ENCODE assay signal across 1 cellular context in genomic region chr15:40893733-40894688, GRCh38.
A peak's percentile ranks its signal among the peaks of the same experiment; 100 is the strongest.
TF ChIP-seq lines count a peak whose summit lies in the region.

Gene VPS18, plus strand, starts transcription at chr15:40894450. Its CDS starts 319 bp downstream, at chr15:40894769.

TF ChIP-seq in HepG2, 621 proteins besides CTCF, POLR2A, EP300 and RAD21 (continued from another document and continues in another):
- TF ChIP-seq, protein P1, sequence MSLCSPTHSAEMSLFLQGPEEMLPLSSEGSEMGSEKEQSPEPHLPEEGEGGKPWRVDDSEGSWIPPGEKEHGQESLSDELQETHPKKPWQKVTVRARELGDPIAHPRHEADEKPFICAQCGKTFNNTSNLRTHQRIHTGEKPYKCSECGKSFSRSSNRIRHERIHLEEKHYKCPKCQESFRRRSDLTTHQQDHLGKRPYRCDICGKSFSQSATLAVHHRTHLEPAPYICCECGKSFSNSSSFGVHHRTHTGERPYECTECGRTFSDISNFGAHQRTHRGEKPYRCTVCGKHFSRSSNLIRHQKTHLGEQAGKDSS (CRISPR knock-in tag; IDR thresholded peaks at IDR 0.05; ENCODE audit: borderline replicate concordance, low read depth) = peak; percentile 56; the same call in 1 of the 2 replicates
- TF ChIP-seq SP5 (CRISPR knock-in tag; IDR thresholded peaks at IDR 0.05; ENCODE audit: borderline replicate concordance, low read depth) (peak; percentile 59; the same call in 1 of the 2 replicates), FOXC1 (CRISPR knock-in tag; IDR thresholded peaks at IDR 0.05; ENCODE audit: borderline replicate concordance) (peak; percentile 42; the same call in 1 of the 2 replicates), RAD51 (IDR thresholded peaks at IDR 0.05; ENCODE audit: borderline replicate concordance) (0 out of 2 replicates have a peak, but pooled peaks have one; percentile 47), NFYB (CRISPR knock-in tag; IDR thresholded peaks at IDR 0.05) (peak; percentile 44; the same call in 1 of the 2 replicates), ZNF451 (CRISPR knock-in tag; IDR thresholded peaks at IDR 0.05) (no peak), LCORL (IDR thresholded peaks at IDR 0.05) (no peak), LCORL (CRISPR knock-in tag; IDR thresholded peaks at IDR 0.05) (peak; percentile 92), KAT8 (CRISPR knock-in tag; IDR thresholded peaks at IDR 0.05) (peak; percentile 89), MYC (CRISPR knock-in tag; IDR thresholded peaks at IDR 0.05; ENCODE audit: borderline replicate concordance) (peak; percentile 93), ZNF775 (CRISPR knock-in tag; IDR thresholded peaks at IDR 0.05; ENCODE audit: borderline replicate concordance) (no peak), THAP8 (CRISPR knock-in tag; IDR thresholded peaks at IDR 0.05; ENCODE audit: borderline replicate concordance) (no peak), ZFP37 (CRISPR knock-in tag; IDR thresholded peaks at IDR 0.05; ENCODE audit: borderline replicate concordance) (no peak), NFYC (CRISPR knock-in tag; IDR thresholded peaks at IDR 0.05) (peak; percentile 47; the same call in 1 of the 2 replicates), TBX2 (CRISPR knock-in tag; IDR thresholded peaks at IDR 0.05; ENCODE audit: borderline replicate concordance) (peak; percentile 71; the same call in 1 of the 2 replicates), TCF12 (IDR thresholded peaks at IDR 0.05) (no peak), TCF12 (CRISPR knock-in tag; IDR thresholded peaks at IDR 0.05) (0 out of 2 replicates have a peak, but pooled peaks have one; percentile 4), NFKBIZ (CRISPR knock-in tag; IDR thresholded peaks at IDR 0.05) (no peak), HNF4A (CRISPR knock-in tag; IDR thresholded peaks at IDR 0.05) (0 out of 2 replicates have a peak, but pooled peaks have one; percentile 12), MAFK (conservative IDR thresholded peaks at IDR 0.05 in 1 of 2, IDR thresholded peaks at IDR 0.05 in 1 of 2; ENCODE audit: low read length in 2 of 2) (no peak), ZNF678 (CRISPR knock-in tag; IDR thresholded peaks at IDR 0.05) (no peak), SMAD3 (CRISPR knock-in tag; IDR thresholded peaks at IDR 0.05) (no peak), ZNF468 (CRISPR knock-in tag; IDR thresholded peaks at IDR 0.05) (peak; percentile 88; the same call in 1 of the 2 replicates), ZBTB20 (CRISPR knock-in tag; IDR thresholded peaks at IDR 0.05; ENCODE audit: borderline replicate concordance, low read depth) (0 out of 2 replicates have a peak, but pooled peaks have one; percentile 57), TOPORS (CRISPR knock-in tag; IDR thresholded peaks at IDR 0.05) (0 out of 2 replicates have a peak, but pooled peaks have one; percentile 72), ZC3H13 (CRISPR knock-in tag; IDR thresholded peaks at IDR 0.05) (0 out of 2 replicates have a peak, but pooled peaks have one; percentile 19), SOX6 (IDR thresholded peaks at IDR 0.05) (no peak), SOX6 (CRISPR knock-in tag; IDR thresholded peaks at IDR 0.05) (peak; percentile 53), ZNF557 (CRISPR knock-in tag; IDR thresholded peaks at IDR 0.05) (no peak), KDM5A (IDR thresholded peaks at IDR 0.05; ENCODE audit: borderline replicate concordance, low read length) (peak; percentile 81; the same call in 1 of the 2 replicates), SP4 (CRISPR knock-in tag; IDR thresholded peaks at IDR 0.05) (no peak; the same call in none of the 2 replicates), IKZF4 (CRISPR knock-in tag; IDR thresholded peaks at IDR 0.05; ENCODE audit: borderline replicate concordance, low read depth, not compliant biosample characterization) (no peak), ZNF10 (CRISPR knock-in tag; IDR thresholded peaks at IDR 0.05; ENCODE audit: borderline replicate concordance, low read depth) (no peak), PAXIP1 (CRISPR knock-in tag; conservative IDR thresholded peaks at IDR 0.05) (peak; percentile 46; the same call in 1 of the 2 replicates), THYN1 (CRISPR knock-in tag; IDR thresholded peaks at IDR 0.05; ENCODE audit: borderline replicate concordance, low read depth) (no peak), STAT5B (CRISPR knock-in tag; IDR thresholded peaks at IDR 0.05) (no peak), TRIM24 (CRISPR knock-in tag; IDR thresholded peaks at IDR 0.05) (no peak), TOE1 (CRISPR knock-in tag; IDR thresholded peaks at IDR 0.05) (no peak)
- TF ChIP-seq, protein P2, sequence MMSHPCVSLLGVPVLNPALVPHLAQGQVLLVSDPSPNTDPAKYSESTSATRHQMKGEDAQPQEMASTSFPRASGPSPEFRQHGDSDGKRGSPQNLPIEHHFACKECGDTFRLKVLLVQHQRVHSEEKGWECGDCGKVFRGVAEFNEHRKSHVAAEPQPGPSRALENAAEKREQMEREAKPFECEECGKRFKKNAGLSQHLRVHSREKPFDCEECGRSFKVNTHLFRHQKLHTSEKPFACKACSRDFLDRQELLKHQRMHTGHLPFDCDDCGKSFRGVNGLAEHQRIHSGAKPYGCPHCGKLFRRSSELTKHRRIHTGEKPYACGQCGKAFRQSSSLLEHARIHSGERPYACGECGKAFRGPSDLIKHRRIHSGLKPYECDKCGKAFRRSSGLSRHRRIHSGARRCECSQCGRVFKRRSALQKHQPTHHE (CRISPR knock-in tag; IDR thresholded peaks at IDR 0.05; ENCODE audit: borderline replicate concordance) = 0 out of 2 replicates have a peak, but pooled peaks have one; percentile 40
- TF ChIP-seq, protein P3, sequence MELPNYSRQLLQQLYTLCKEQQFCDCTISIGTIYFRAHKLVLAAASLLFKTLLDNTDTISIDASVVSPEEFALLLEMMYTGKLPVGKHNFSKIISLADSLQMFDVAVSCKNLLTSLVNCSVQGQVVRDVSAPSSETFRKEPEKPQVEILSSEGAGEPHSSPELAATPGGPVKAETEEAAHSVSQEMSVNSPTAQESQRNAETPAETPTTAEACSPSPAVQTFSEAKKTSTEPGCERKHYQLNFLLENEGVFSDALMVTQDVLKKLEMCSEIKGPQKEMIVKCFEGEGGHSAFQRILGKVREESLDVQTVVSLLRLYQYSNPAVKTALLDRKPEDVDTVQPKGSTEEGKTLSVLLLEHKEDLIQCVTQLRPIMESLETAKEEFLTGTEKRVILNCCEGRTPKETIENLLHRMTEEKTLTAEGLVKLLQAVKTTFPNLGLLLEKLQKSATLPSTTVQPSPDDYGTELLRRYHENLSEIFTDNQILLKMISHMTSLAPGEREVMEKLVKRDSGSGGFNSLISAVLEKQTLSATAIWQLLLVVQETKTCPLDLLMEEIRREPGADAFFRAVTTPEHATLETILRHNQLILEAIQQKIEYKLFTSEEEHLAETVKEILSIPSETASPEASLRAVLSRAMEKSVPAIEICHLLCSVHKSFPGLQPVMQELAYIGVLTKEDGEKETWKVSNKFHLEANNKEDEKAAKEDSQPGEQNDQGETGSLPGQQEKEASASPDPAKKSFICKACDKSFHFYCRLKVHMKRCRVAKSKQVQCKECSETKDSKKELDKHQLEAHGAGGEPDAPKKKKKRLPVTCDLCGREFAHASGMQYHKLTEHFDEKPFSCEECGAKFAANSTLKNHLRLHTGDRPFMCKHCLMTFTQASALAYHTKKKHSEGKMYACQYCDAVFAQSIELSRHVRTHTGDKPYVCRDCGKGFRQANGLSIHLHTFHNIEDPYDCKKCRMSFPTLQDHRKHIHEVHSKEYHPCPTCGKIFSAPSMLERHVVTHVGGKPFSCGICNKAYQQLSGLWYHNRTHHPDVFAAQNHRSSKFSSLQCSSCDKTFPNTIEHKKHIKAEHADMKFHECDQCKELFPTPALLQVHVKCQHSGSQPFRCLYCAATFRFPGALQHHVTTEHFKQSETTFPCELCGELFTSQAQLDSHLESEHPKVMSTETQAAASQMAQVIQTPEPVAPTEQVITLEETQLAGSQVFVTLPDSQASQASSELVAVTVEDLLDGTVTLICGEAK (IDR thresholded peaks at IDR 0.05) = no peak
- TF ChIP-seq, protein P3 (CRISPR knock-in tag; IDR thresholded peaks at IDR 0.05) = 0 out of 2 replicates have a peak, but pooled peaks have one; percentile 35
- TF ChIP-seq, protein P4, sequence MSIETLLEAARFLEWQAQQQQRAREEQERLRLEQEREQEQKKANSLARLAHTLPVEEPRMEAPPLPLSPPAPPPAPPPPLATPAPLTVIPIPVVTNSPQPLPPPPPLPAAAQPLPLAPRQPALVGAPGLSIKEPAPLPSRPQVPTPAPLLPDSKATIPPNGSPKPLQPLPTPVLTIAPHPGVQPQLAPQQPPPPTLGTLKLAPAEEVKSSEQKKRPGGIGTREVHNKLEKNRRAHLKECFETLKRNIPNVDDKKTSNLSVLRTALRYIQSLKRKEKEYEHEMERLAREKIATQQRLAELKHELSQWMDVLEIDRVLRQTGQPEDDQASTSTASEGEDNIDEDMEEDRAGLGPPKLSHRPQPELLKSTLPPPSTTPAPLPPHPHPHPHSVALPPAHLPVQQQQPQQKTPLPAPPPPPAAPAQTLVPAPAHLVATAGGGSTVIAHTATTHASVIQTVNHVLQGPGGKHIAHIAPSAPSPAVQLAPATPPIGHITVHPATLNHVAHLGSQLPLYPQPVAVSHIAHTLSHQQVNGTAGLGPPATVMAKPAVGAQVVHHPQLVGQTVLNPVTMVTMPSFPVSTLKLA (IDR thresholded peaks at IDR 0.05) = peak; percentile 89
- TF ChIP-seq, protein P5, sequence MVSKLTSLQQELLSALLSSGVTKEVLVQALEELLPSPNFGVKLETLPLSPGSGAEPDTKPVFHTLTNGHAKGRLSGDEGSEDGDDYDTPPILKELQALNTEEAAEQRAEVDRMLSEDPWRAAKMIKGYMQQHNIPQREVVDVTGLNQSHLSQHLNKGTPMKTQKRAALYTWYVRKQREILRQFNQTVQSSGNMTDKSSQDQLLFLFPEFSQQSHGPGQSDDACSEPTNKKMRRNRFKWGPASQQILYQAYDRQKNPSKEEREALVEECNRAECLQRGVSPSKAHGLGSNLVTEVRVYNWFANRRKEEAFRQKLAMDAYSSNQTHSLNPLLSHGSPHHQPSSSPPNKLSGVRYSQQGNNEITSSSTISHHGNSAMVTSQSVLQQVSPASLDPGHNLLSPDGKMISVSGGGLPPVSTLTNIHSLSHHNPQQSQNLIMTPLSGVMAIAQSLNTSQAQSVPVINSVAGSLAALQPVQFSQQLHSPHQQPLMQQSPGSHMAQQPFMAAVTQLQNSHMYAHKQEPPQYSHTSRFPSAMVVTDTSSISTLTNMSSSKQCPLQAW (CRISPR knock-in tag; IDR thresholded peaks at IDR 0.05) = peak; percentile 50
- TF ChIP-seq, protein P6, sequence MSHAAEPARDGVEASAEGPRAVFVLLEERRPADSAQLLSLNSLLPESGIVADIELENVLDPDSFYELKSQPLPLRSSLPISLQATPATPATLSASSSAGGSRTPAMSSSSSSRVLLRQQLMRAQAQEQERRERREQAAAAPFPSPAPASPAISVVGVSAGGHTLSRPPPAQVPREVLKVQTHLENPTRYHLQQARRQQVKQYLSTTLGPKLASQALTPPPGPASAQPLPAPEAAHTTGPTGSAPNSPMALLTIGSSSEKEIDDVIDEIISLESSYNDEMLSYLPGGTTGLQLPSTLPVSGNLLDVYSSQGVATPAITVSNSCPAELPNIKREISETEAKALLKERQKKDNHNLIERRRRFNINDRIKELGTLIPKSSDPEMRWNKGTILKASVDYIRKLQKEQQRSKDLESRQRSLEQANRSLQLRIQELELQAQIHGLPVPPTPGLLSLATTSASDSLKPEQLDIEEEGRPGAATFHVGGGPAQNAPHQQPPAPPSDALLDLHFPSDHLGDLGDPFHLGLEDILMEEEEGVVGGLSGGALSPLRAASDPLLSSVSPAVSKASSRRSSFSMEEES (CRISPR knock-in tag; IDR thresholded peaks at IDR 0.05) = peak; percentile 82
